Comparison of ENCODE assay signal across 1 cellular context in genomic region chr1:205506409-205507196, GRCh38.
TF ChIP-seq lines count a peak whose summit lies in the region.

No MANE protein-coding gene starts in this region.

TF ChIP-seq in WTC11, 78 proteins besides CTCF, POLR2A, EP300 and RAD21 (continued from another document):
- no peak for TF ChIP-seq NR3C1 (CRISPR knock-in tag; conservative IDR thresholded peaks at IDR 0.05; ENCODE audit: low read depth)
- TF ChIP-seq ESRRA (CRISPR knock-in tag; IDR thresholded peaks at IDR 0.05; ENCODE audit: borderline replicate concordance), result no peak
- no peak for TF ChIP-seq RELA (CRISPR knock-in tag; IDR thresholded peaks at IDR 0.05; ENCODE audit: borderline replicate concordance)
- TF ChIP-seq SMAD4 (CRISPR knock-in tag; IDR thresholded peaks at IDR 0.05), result no peak
TF ChIP-seq in WTC11: peak in this region for 0.
